8 cellular contexts compared by ENCODE assay signal in the genomic region with DNA sequence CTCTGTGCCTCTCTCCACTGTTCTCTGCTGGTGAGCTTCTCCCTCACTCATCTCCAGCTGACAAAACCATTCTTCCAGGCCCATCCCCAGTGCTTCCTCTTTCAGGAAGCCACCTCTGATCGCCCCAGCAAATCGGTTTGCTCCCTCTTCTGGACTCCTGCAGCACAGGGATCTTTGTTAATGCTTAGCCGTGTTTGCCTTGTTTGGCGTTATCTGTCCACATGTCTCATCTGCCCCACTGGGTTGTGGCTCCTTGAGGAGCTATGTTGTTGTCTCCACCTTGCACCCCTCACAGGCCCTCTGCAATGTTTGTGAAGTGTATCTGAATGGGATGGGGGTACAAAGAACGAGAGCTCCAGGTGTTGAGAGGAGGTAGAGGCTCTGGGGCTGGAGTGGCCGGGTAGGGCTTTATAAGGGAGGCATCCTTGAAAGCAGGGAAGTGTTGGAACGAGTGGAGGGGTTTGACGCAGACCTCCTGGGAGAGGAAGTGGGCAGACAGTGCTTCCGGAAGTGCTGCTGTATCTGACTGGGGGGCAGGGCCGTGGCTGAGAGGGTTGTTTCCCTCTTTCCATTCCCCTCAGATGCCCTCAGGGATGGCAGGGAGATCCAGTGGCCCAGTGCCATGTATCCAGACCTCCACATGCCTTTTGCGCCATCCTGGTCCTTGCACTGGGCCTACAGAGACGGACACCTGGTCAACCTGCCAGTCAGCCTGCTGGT. TPM values are rescaled to one million over a fixed set of nuclear protein-coding genes. Genes with fewer than 3 reads are reported as not detected.
DNase-seq lines count a peak whose midpoint lies in the region; ATAC-seq lines count a peak whose summit lies in the region.

No MANE protein-coding gene starts in this region.

- H3K4me1 Mint-ChIP-seq in activated CD4-positive, alpha-beta T cell treated with anti-CD3 and anti-CD28 coated beads for 36 hours, result peaks cover 16% of the 10 kb centered on the region
- peaks cover 32% of the 10 kb centered on the region for H3K4me1 Mint-ChIP-seq in stimulated activated effector memory CD8-positive, alpha-beta T cell treated with anti-CD3 and anti-CD28 coated beads, Interleukin-12 subunit alpha, Interleukin-12 subunit beta, amount 100 ng/mL, for 72 hours

- H3K27me3 Mint-ChIP-seq in activated CD4-positive, alpha-beta T cell treated with anti-CD3 and anti-CD28 coated beads for 36 hours, result no peaks in the 10 kb centered on the region

- CTCF ChIA-PET in activated CD4-positive, alpha-beta T cell treated with anti-CD3 and anti-CD28 coated beads for 36 hours (lab: Charles Lee), result interaction anchor here (0.5 to 1.6 kb wide), 6 partner anchors 8 to 260 kb away, joined by 3 to 7 read pairs (median 3); no protein-coding TSS in a partner anchor

- H3K9me3 Mint-ChIP-seq in activated CD4-positive, alpha-beta T cell treated with anti-CD3 and anti-CD28 coated beads for 36 hours (ENCODE audit: low read depth), result no peaks in the 10 kb centered on the region
- no peaks in the 10 kb centered on the region for H3K9me3 Mint-ChIP-seq in stimulated activated effector memory CD8-positive, alpha-beta T cell treated with anti-CD3 and anti-CD28 coated beads, Interleukin-12 subunit alpha, Interleukin-12 subunit beta, amount 100 ng/mL, for 72 hours

- intact Hi-C loops in activated CD4-positive, alpha-beta T cell treated with anti-CD3 and anti-CD28 coated beads for 36 hours (cut with DNase I, micrococcal nuclease), result no loop called here

- POLR2A ChIA-PET in activated CD4-positive, alpha-beta T cell treated with anti-CD3 and anti-CD28 coated beads for 36 hours (lab: Charles Lee), result interaction anchor here (0.7 kb wide), 1 partner anchor 31 kb away, joined by 3 read pairs; the partner anchor contains the start of gene TMEM94

- peak overlapping the region; percentile 24 for H3K4me3 Mint-ChIP-seq in activated CD4-positive, alpha-beta T cell treated with anti-CD3 and anti-CD28 coated beads for 36 hours
- H3K4me3 Mint-ChIP-seq in stimulated activated effector memory CD8-positive, alpha-beta T cell treated with anti-CD3 and anti-CD28 coated beads, Interleukin-12 subunit alpha, Interleukin-12 subunit beta, amount 100 ng/mL, for 72 hours, result peak overlapping the region; percentile 67

- peak; percentile 56 for DNase-seq in activated CD4-positive, alpha-beta T cell treated with anti-CD3 and anti-CD28 coated beads for 36 hours
- no peak for DNase-seq in activated CD4-positive, alpha-beta T cell treated with anti-CD3 and anti-CD28 coated beads for 1 hour
- peak; percentile 42 for DNase-seq in activated effector memory CD4-positive, alpha-beta T cell treated with Interleukin-2 at 50 U/mL for 16 hours
- DNase-seq in left lobe of liver (ENCODE audit: low spot score) (no peak), foreskin melanocyte (no peak)
- DNase-seq in stimulated activated effector memory CD8-positive, alpha-beta T cell treated with anti-CD3 and anti-CD28 coated beads, Interleukin-12 subunit alpha, Interleukin-12 subunit beta, amount 100 ng/mL, for 72 hours (ENCODE audit: low spot score in 2 of 2), result peak; percentile 22 to 71

- H3K27ac Mint-ChIP-seq in activated CD4-positive, alpha-beta T cell treated with anti-CD3 and anti-CD28 coated beads for 36 hours, result peak overlapping the region; percentile 88
- H3K27ac Mint-ChIP-seq in stimulated activated effector memory CD8-positive, alpha-beta T cell treated with anti-CD3 and anti-CD28 coated beads, Interleukin-12 subunit alpha, Interleukin-12 subunit beta, amount 100 ng/mL, for 72 hours, result peak overlapping the region; percentile 99

- peaks cover 7% of the 10 kb centered on the region for H3K36me3 Mint-ChIP-seq in activated CD4-positive, alpha-beta T cell treated with anti-CD3 and anti-CD28 coated beads for 36 hours (ENCODE audit: low read depth)
- peaks cover 2% of the 10 kb centered on the region for H3K36me3 Mint-ChIP-seq in stimulated activated effector memory CD8-positive, alpha-beta T cell treated with anti-CD3 and anti-CD28 coated beads, Interleukin-12 subunit alpha, Interleukin-12 subunit beta, amount 100 ng/mL, for 72 hours

- ATAC-seq in activated CD4-positive, alpha-beta T cell treated with anti-CD3 and anti-CD28 coated beads for 36 hours, result peak; percentile 81
- ATAC-seq in left lobe of liver, result peak; percentile 23
- ATAC-seq in stimulated activated effector memory CD8-positive, alpha-beta T cell treated with anti-CD3 and anti-CD28 coated beads, Interleukin-12 subunit alpha, Interleukin-12 subunit beta, amount 100 ng/mL, for 72 hours, result peak; percentile 81
- no peak for ATAC-seq in HG03095 (IDR thresholded peaks at IDR 0.05; ENCODE audit: unreplicated experiment)
- ATAC-seq in HG02678 (IDR thresholded peaks at IDR 0.05; ENCODE audit: unreplicated experiment), result no peak

RNA-seq across cellular contexts. Expression of gene CASKIN2, which starts 27.8 kb away (rescaled TPM):
- 1 to 10 TPM; 2.9 to 3.0 TPM for total RNA-seq in activated CD4-positive, alpha-beta T cell treated with anti-CD3 and anti-CD28 coated beads for 36 hours
- total RNA-seq in left lobe of liver, result 26.4 TPM

RNA-seq across cellular contexts. Expression of gene TSEN54, which starts 28.8 kb away (rescaled TPM):
- 10 to 100 TPM; 29.2 to 35.1 TPM for total RNA-seq in activated CD4-positive, alpha-beta T cell treated with anti-CD3 and anti-CD28 coated beads for 36 hours
- total RNA-seq in left lobe of liver, result 15.9 TPM

RNA-seq across cellular contexts. Expression of gene TMEM94, which starts 31.1 kb away (rescaled TPM):
- total RNA-seq in activated CD4-positive, alpha-beta T cell treated with anti-CD3 and anti-CD28 coated beads for 36 hours, result 10 to 100 TPM; 51.4 to 62.5 TPM
- total RNA-seq in left lobe of liver, result 43.5 TPM

RNA-seq across cellular contexts. Expression of gene LLGL2, which starts 38.0 kb away (rescaled TPM):
- total RNA-seq in activated CD4-positive, alpha-beta T cell treated with anti-CD3 and anti-CD28 coated beads for 36 hours, result 1 to 10 TPM; 7.1 to 9.6 TPM
- 90.6 TPM for total RNA-seq in left lobe of liver

Comparison
In these comparisons a context has a peak if more than half of its experiments do, and no peak if none do; other contexts are left out.
1. DNase-seq: peak in activated CD4-positive, alpha-beta T cell treated with anti-CD3 and anti-CD28 coated beads for 36 hours (single experiment), activated effector memory CD4-positive, alpha-beta T cell treated with Interleukin-2 at 50 U/mL for 16 hours (single experiment) and stimulated activated effector memory CD8-positive, alpha-beta T cell treated with anti-CD3 and anti-CD28 coated beads, Interleukin-12 subunit alpha, Interleukin-12 subunit beta, amount 100 ng/mL, for 72 hours (2 of 2); none in activated CD4-positive, alpha-beta T cell treated with anti-CD3 and anti-CD28 coated beads for 1 hour (single experiment), left lobe of liver (single experiment) and foreskin melanocyte (single experiment).
2. ATAC-seq: peak in activated CD4-positive, alpha-beta T cell treated with anti-CD3 and anti-CD28 coated beads for 36 hours (single experiment), left lobe of liver (single experiment) and stimulated activated effector memory CD8-positive, alpha-beta T cell treated with anti-CD3 and anti-CD28 coated beads, Interleukin-12 subunit alpha, Interleukin-12 subunit beta, amount 100 ng/mL, for 72 hours (single experiment); none in HG03095 (single experiment) and HG02678 (single experiment).